8 cellular contexts compared by ENCODE assay signal in the genomic region with DNA sequence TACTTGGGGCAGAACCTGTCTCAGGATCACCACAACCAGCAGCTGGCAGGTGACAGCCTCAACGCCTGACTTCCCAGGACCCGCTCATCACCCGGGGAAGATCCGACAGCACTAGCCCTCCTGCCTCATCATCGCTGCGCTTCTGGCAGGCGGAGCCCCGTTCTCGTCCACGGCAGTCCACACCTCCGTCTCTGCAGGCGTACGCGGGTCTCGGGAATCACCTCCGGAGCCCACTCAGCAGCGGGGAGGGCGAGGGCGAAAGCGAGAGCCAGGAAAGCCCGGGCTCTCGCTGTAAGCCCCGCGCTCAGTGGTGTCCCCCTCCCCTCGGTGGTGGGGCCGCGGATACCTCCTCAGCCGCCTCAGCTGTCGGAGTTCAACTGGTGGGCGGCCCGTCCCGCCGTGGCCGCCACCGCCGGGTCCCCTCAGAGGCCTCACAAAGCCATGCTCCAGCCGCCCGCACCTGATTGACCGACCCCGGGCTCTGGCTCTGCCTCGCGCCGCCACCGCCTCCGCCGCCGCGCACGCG. TPM values are rescaled to one million over a fixed set of nuclear protein-coding genes. Genes with fewer than 3 reads are reported as not detected.
DNase-seq lines count a peak whose midpoint lies in the region; ATAC-seq and TF ChIP-seq lines count a peak whose summit lies in the region.

No MANE protein-coding gene starts in this region.

- H3K9me2 ChIP-seq in Karpas-422 (replicated peaks; ENCODE audit: insufficient read depth, low read length): no peaks in the 10 kb centered on the region

- H3K9ac ChIP-seq in Karpas-422 (ENCODE audit: low read length): no peak overlapping the region

- H3K27me3 ChIP-seq in CD8-positive, alpha-beta T cell (ENCODE audit: insufficient read depth, low read length): no peaks in the 10 kb centered on the region
- H3K27me3 ChIP-seq in esophagus muscularis mucosa: no peaks in the 10 kb centered on the region
- no peaks in the 10 kb centered on the region for H3K27me3 ChIP-seq in ovary
- no peaks in the 10 kb centered on the region for H3K27me3 ChIP-seq in Karpas-422 (ENCODE audit: low read length)

- POLR2A ChIA-PET in CD8-positive, alpha-beta T cell (lab: Charles Lee): interaction anchor here (0.9 to 1.1 kb wide), 2 partner anchors 16 to 65 kb away, joined by 3 to 4 read pairs; no protein-coding TSS in a partner anchor
- POLR2A ChIA-PET in activated CD4-positive, alpha-beta T cell treated with anti-CD3 and anti-CD28 coated beads, Interleukin-2, amount 10 ng/mL, durations not matched to agents 7 days and 5 days (lab: Charles Lee): no interaction called here

- TF ChIP-seq CTCF in CD8-positive, alpha-beta T cell (IDR thresholded peaks at IDR 0.05): no peak
- TF ChIP-seq CTCF in esophagus muscularis mucosa (IDR thresholded peaks at IDR 0.05): no peak
- TF ChIP-seq CTCF in ovary (IDR thresholded peaks at IDR 0.05): no peak

- no peaks in the 10 kb centered on the region for H3K9me3 ChIP-seq in CD8-positive, alpha-beta T cell (ENCODE audit: low read length)
- H3K9me3 ChIP-seq in esophagus muscularis mucosa: no peaks in the 10 kb centered on the region
- no peaks in the 10 kb centered on the region for H3K9me3 ChIP-seq in ovary
- no peaks in the 10 kb centered on the region for H3K9me3 ChIP-seq in Karpas-422 (ENCODE audit: low read length)

- no peaks in the 10 kb centered on the region for H3K79me2 ChIP-seq in Karpas-422 (ENCODE audit: low read length)

- H3K27ac Mint-ChIP-seq in CD8-positive, alpha-beta T cell: peak overlapping the region; percentile 72
- peak overlapping the region; percentile 85 for H3K27ac Mint-ChIP-seq in activated CD4-positive, alpha-beta T cell treated with anti-CD3 and anti-CD28 coated beads, Interleukin-2, amount 10 ng/mL, durations not matched to agents 7 days and 5 days

- CTCF ChIA-PET in CD8-positive, alpha-beta T cell (lab: Charles Lee): no interaction called here
- CTCF ChIA-PET in activated CD4-positive, alpha-beta T cell treated with anti-CD3 and anti-CD28 coated beads, Interleukin-2, amount 10 ng/mL, durations not matched to agents 7 days and 5 days (lab: Charles Lee): interaction anchor here (0.6 kb wide), 1 partner anchor 373 kb away, joined by 4 read pairs; no protein-coding TSS in a partner anchor

- H2AFZ ChIP-seq in Karpas-422 (ENCODE audit: low read length): no peak overlapping the region

- TF ChIP-seq POLR2A in esophagus muscularis mucosa (IDR thresholded peaks at IDR 0.05; ENCODE audit: low read depth) (no peak), ovary (IDR thresholded peaks at IDR 0.05) (no peak)

- no peaks in the 10 kb centered on the region for H3K9me3 Mint-ChIP-seq in CD8-positive, alpha-beta T cell
- H3K9me3 Mint-ChIP-seq in activated CD4-positive, alpha-beta T cell treated with anti-CD3 and anti-CD28 coated beads, Interleukin-2, amount 10 ng/mL, durations not matched to agents 7 days and 5 days: no peaks in the 10 kb centered on the region

- WGBS in esophagus muscularis mucosa: 60% methylated on average over 22 of the region's 50 CpGs
- 30 to 45% (median 36%) methylated on average over 38 to 50 of the region's 50 CpGs for WGBS in ovary, 3 donors

- DNase-seq in CD8-positive, alpha-beta T cell: peak in 2 of 7 experiments; percentile 22 to 29
- DNase-seq in activated CD4-positive, alpha-beta T cell treated with anti-CD3 and anti-CD28 coated beads, Interleukin-2, amount 10 ng/mL, durations not matched to agents 7 days and 5 days: peak; percentile 26
- DNase-seq in esophagus muscularis mucosa (ENCODE audit: extremely low spot score) (no peak), ovary (peak in 2 of 5 donors; percentile 20 to 26), cortex of kidney (lab: John Stamatoyannopoulos, UW) (no peak), Karpas-422 (no peak)

- peaks cover 25% of the 10 kb centered on the region for H3K4me1 Mint-ChIP-seq in CD8-positive, alpha-beta T cell (ENCODE audit: low read depth)
- peaks cover 27% of the 10 kb centered on the region for H3K4me1 Mint-ChIP-seq in activated CD4-positive, alpha-beta T cell treated with anti-CD3 and anti-CD28 coated beads, Interleukin-2, amount 10 ng/mL, durations not matched to agents 7 days and 5 days

- no peaks in the 10 kb centered on the region for H3K4me1 ChIP-seq in CD8-positive, alpha-beta T cell (ENCODE audit: insufficient read depth, low read length)
- H3K4me1 ChIP-seq in esophagus muscularis mucosa (peaks cover 0 to 10% (median 4%) of the 10 kb centered on the region in 4 donors), ovary (ENCODE audit: insufficient read depth) (no peaks in the 10 kb centered on the region), Karpas-422 (ENCODE audit: low read length) (no peaks in the 10 kb centered on the region)

- H4K20me1 ChIP-seq in Karpas-422 (ENCODE audit: insufficient read depth, low read depth, low read length): no peaks in the 10 kb centered on the region

- H3K4me2 ChIP-seq in Karpas-422 (ENCODE audit: low read depth, low read length, poor library complexity, severe bottlenecking): no peak overlapping the region

- H3K27ac ChIP-seq in CD8-positive, alpha-beta T cell (ENCODE audit: low read depth, low read length): peak overlapping the region; percentile 60
- H3K27ac ChIP-seq in esophagus muscularis mucosa (replicated peaks in 1 of 4) (peak overlapping the region; percentile 76 to 81 (median 78)), ovary (no peak overlapping the region), Karpas-422 (ENCODE audit: low read length) (no peak overlapping the region)

- H3K36me3 Mint-ChIP-seq in CD8-positive, alpha-beta T cell: no peaks in the 10 kb centered on the region
- H3K36me3 Mint-ChIP-seq in activated CD4-positive, alpha-beta T cell treated with anti-CD3 and anti-CD28 coated beads, Interleukin-2, amount 10 ng/mL, durations not matched to agents 7 days and 5 days (ENCODE audit: low read depth): no peaks in the 10 kb centered on the region

- H3K4me3 Mint-ChIP-seq in CD8-positive, alpha-beta T cell: peak overlapping the region; percentile 80
- peak overlapping the region; percentile 77 for H3K4me3 Mint-ChIP-seq in activated CD4-positive, alpha-beta T cell treated with anti-CD3 and anti-CD28 coated beads, Interleukin-2, amount 10 ng/mL, durations not matched to agents 7 days and 5 days

- H3K4me3 ChIP-seq in CD8-positive, alpha-beta T cell (ENCODE audit: low read depth, low read length): peak overlapping the region; percentile 61
- H3K4me3 ChIP-seq in esophagus muscularis mucosa: peak overlapping the region; percentile 64 to 74 (median 66)
- H3K4me3 ChIP-seq in ovary: peak overlapping the region; percentile 36
- no peak overlapping the region for H3K4me3 ChIP-seq in Karpas-422 (ENCODE audit: low read length)

- TF ChIP-seq EP300 in esophagus muscularis mucosa (IDR thresholded peaks at IDR 0.05) (no peak), ovary (IDR thresholded peaks at IDR 0.05) (no peak)

- no peaks in the 10 kb centered on the region for H3K27me3 Mint-ChIP-seq in CD8-positive, alpha-beta T cell (ENCODE audit: low read depth)
- H3K27me3 Mint-ChIP-seq in activated CD4-positive, alpha-beta T cell treated with anti-CD3 and anti-CD28 coated beads, Interleukin-2, amount 10 ng/mL, durations not matched to agents 7 days and 5 days: peaks cover 1% of the 10 kb centered on the region

- intact Hi-C loops in CD8-positive, alpha-beta T cell (cut with DNase I, micrococcal nuclease): loop anchor here (2.0 to 10.0 kb wide), 5 partner anchors 65 to 601 kb away; a partner anchor contains a TSS
- intact Hi-C loops in esophagus muscularis mucosa (cut with DNase I) (no loop called here), ovary (cut with DNase I) (no loop called here)

- ATAC-seq in CD8-positive, alpha-beta T cell: peak; percentile 33
- peak; percentile 25 for ATAC-seq in GM19452 (IDR thresholded peaks at IDR 0.05; ENCODE audit: unreplicated experiment)
- peak; percentile 23 for ATAC-seq in HG03521 (IDR thresholded peaks at IDR 0.05; ENCODE audit: unreplicated experiment)

- no peaks in the 10 kb centered on the region for H3K36me3 ChIP-seq in CD8-positive, alpha-beta T cell (ENCODE audit: insufficient read depth, low read length)
- no peaks in the 10 kb centered on the region for H3K36me3 ChIP-seq in esophagus muscularis mucosa
- no peaks in the 10 kb centered on the region for H3K36me3 ChIP-seq in ovary
- H3K36me3 ChIP-seq in Karpas-422 (ENCODE audit: insufficient read depth, low read length): no peaks in the 10 kb centered on the region

RNA-seq across cellular contexts. Expression of a gene that starts 0.5 kb away (rescaled TPM):
- 10 to 100 TPM; 11.7 to 14.0 TPM for total RNA-seq in CD8-positive, alpha-beta T cell
- total RNA-seq in activated CD4-positive, alpha-beta T cell treated with anti-CD3 and anti-CD28 coated beads, Interleukin-2, amount 10 ng/mL, durations not matched to agents 7 days and 5 days: 10 to 100 TPM in 1 of 2 experiments, 1 to 10 TPM in 1; 9.5 to 10.3 TPM
- 10 to 100 TPM in 2 of 4 donors, 1 to 10 TPM in 2; 7.4 to 14.1 (median 9.6) TPM for total RNA-seq in esophagus muscularis mucosa
- total RNA-seq in ovary: 10 to 100 TPM in 1 of 7 donors, 1 to 10 TPM in 4, under 1 TPM in 2; 0.35 to 20.6 (median 3.6) TPM
- polyA plus RNA-seq in ovary: 1 to 10 TPM; 1.3 to 1.5 TPM
- not detected in 2 replicates for total RNA-seq in Karpas-422 (2014; rRNA removed; shearing (Covaris generic); ENCODE audit: low replicate concordance)

Comparison
In these comparisons a context has a peak if more than half of its experiments do, and no peak if none do; other contexts are left out.
1. H3K27ac ChIP-seq: peak in CD8-positive, alpha-beta T cell (single experiment) and esophagus muscularis mucosa (4 of 4); none in ovary (0 of 2) and Karpas-422 (single experiment).
2. intact Hi-C loops: an anchor here in CD8-positive, alpha-beta T cell (2.0 to 10.0 kb wide); none called in esophagus muscularis mucosa and ovary.
3. Peak in every context shown above with its lines, with median percentiles within 50 percentile points of each other: ATAC-seq.